In the genomic region with DNA sequence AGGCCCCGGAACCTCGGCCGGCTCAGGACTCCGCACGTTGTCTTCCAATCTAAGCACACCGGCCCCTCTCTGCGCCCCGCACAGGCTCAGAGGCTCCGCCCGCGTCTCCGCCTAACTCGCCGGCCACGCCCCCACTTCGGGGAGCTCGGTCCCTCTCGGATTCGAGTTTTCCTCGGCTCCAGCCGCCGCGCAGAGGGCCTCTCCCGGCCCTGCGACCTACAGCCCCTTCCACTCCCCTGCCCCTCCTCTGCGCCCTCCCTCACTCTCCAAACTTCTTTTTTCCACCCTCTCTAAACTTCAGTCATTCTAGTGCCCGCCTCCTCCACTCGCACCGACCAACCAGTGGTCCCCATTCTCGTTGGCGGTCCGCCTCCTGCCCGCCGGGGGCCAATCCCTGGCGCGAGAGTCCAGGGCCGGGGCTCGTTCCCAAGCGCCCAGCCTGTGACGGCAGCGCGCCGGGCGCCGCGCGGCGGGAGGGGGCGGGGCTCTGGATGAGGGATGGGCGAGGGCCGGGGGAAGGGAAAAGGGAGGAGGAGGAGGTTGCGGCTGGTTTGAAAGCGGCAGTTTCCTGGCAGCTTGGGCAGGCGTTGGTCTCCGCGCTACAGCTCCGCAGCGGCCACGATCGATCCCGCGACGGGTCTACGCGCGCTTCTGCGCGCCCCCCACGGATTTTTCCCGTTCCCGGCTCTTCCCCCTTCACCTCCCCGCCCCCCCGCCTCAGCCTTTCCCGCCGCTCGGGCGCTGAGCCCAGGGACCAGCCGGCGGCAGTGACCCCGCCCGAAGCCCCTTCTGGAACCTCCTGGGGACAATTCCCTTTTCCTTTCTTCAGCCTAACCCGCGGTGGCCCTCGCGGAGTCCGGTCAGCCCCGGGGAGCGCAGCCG, we compare ENCODE assay signal across 8 cellular contexts. TPM values are rescaled to one million over a fixed set of nuclear protein-coding genes. Genes with fewer than 3 reads are reported as not detected.
DNase-seq lines count a peak whose midpoint lies in the region; ATAC-seq and TF ChIP-seq lines count a peak whose summit lies in the region.

Gene MAGI3 (plus strand): TSS at position 563 of the 882 bp plus-strand sequence. CDS start 519 bp downstream, outside the sequence.

- H3K27me3 Mint-ChIP-seq in activated B cell treated with CpG ODN at 0.5 μM for 24 hours, result peaks cover 29% of the 10 kb centered on the region
- H3K27me3 Mint-ChIP-seq in immature natural killer cell (ENCODE audit: low read depth in 3 of 3), result peaks cover 2 to 17% (median 11%) of the 10 kb centered on the region in 3 donors

- CTCF ChIA-PET in activated B cell treated with CpG ODN at 0.5 μM for 24 hours (lab: Charles Lee), result no interaction called here

- peak within 1 kb of the TSS; percentile 86 for H2AFZ ChIP-seq in ACC112 (ENCODE audit: low read length, unreplicated experiment)

- DNase-seq in NCI-H2227 (lab: John Stamatoyannopoulos, UW; ENCODE audit: unreplicated experiment), result peak; percentile 99
- peak; percentile 83 for DNase-seq in activated B cell treated with CpG ODN at 0.5 μM for 24 hours
- peak; percentile 72 to 98 (median 94) for DNase-seq in caudate nucleus (lab: John Stamatoyannopoulos, UW)
- peak; percentile 83 to 85 (median 84) for DNase-seq in immature natural killer cell
- DNase-seq in smooth muscle cell of the brain vasculature (ENCODE audit: low read depth, low spot score), result peak; percentile 97

- H3K79me2 ChIP-seq in ACC112 (ENCODE audit: control insufficient read depth, insufficient read depth, low read length, unreplicated experiment), result peaks cover 44% of the 10 kb centered on the region

- peaks cover 22% of the 10 kb centered on the region for H3K4me1 ChIP-seq in ACC112 (ENCODE audit: control insufficient read depth, insufficient read depth, low read length, unreplicated experiment)

- H3K9me3 Mint-ChIP-seq in activated B cell treated with CpG ODN at 0.5 μM for 24 hours (peaks cover 4% of the 10 kb centered on the region), immature natural killer cell (peaks cover 0 to 3% (median 0%) of the 10 kb centered on the region in 6 donors)

- TF ChIP-seq CTCF in activated B cell treated with CpG ODN at 0.5 μM for 24 hours (IDR thresholded peaks at IDR 0.05), result no peak

- peaks cover 3% of the 10 kb centered on the region for H3K36me3 Mint-ChIP-seq in activated B cell treated with CpG ODN at 0.5 μM for 24 hours (ENCODE audit: low read depth)
- no peaks in the 10 kb centered on the region for H3K36me3 Mint-ChIP-seq in immature natural killer cell

- H3K4me1 Mint-ChIP-seq in activated B cell treated with CpG ODN at 0.5 μM for 24 hours, result peaks cover 18% of the 10 kb centered on the region
- H3K4me1 Mint-ChIP-seq in immature natural killer cell, result peaks cover 15 to 21% of the 10 kb centered on the region in 2 donors

- H3K27ac Mint-ChIP-seq in activated B cell treated with CpG ODN at 0.5 μM for 24 hours (peak within 1 kb of the TSS; percentile 77), immature natural killer cell (peak within 1 kb of the TSS in 4 of 6 donors; percentile 25 to 75 (median 48))

- H3K4me3 Mint-ChIP-seq in activated B cell treated with CpG ODN at 0.5 μM for 24 hours (peak within 1 kb of the TSS; percentile 95), immature natural killer cell (peak within 1 kb of the TSS; percentile 89 to 95 (median 92))

- peak; percentile 93 for ATAC-seq in GM18870 (IDR thresholded peaks at IDR 0.05; ENCODE audit: unreplicated experiment)
- peak; percentile 99 for ATAC-seq in HG03139 (IDR thresholded peaks at IDR 0.05; ENCODE audit: unreplicated experiment)
- ATAC-seq in activated B cell treated with CpG ODN at 0.5 μM for 24 hours (ENCODE audit: low read depth), result peak; percentile 98

- no peaks in the 10 kb centered on the region for H3K36me3 ChIP-seq in ACC112 (ENCODE audit: insufficient read depth, low read length)

- H3K4me3 ChIP-seq in ACC112 (ENCODE audit: low read depth, low read length), result peak within 1 kb of the TSS; percentile 79

- H3K27me3 ChIP-seq in ACC112 (ENCODE audit: insufficient read depth, low read length), result no peaks in the 10 kb centered on the region

- H3K27ac ChIP-seq in ACC112 (ENCODE audit: low read depth, low read length), result peak within 1 kb of the TSS; percentile 49
- peak within 1 kb of the TSS; percentile 74 for H3K27ac ChIP-seq in caudate nucleus (ENCODE audit: low read depth, low read length)

- POLR2A ChIA-PET in activated B cell treated with CpG ODN at 0.5 μM for 24 hours (lab: Charles Lee), result interaction anchor here (0.6 kb wide), 2 partner anchors 368 to 370 kb away, joined by 3 to 4 read pairs; no protein-coding TSS in a partner anchor

- intact Hi-C loops in activated B cell treated with CpG ODN at 0.5 μM for 24 hours (cut with micrococcal nuclease), result loop anchor here (2.0 to 10.0 kb wide), 8 partner anchors 317 to 1193 kb away; partner anchors contain the start of genes LRIG2, PHTF1, PPM1J and RSBN1

RNA-seq across cellular contexts. Expression of gene MAGI3, which starts in this region (rescaled TPM):
- total RNA-seq in activated B cell treated with CpG ODN at 0.5 μM for 24 hours, result 0.83 and 1.0 TPM in 2 replicates
- under 1 TPM in 1 of 3 donors, not detected in 2; 0.15 TPM for polyA plus RNA-seq in immature natural killer cell

Comparison
In these comparisons a context has a peak if more than half of its experiments do, and no peak if none do; other contexts are left out.
1. Peak in every context shown above with its lines: DNase-seq, ATAC-seq, H3K4me3 ChIP-seq and H3K27ac ChIP-seq.
2. Peak in DNase-seq in immature natural killer cell; RNA of the gene not detected or under 1 TPM.